ENCODE assay signal across 15 cellular contexts in the genomic region with DNA sequence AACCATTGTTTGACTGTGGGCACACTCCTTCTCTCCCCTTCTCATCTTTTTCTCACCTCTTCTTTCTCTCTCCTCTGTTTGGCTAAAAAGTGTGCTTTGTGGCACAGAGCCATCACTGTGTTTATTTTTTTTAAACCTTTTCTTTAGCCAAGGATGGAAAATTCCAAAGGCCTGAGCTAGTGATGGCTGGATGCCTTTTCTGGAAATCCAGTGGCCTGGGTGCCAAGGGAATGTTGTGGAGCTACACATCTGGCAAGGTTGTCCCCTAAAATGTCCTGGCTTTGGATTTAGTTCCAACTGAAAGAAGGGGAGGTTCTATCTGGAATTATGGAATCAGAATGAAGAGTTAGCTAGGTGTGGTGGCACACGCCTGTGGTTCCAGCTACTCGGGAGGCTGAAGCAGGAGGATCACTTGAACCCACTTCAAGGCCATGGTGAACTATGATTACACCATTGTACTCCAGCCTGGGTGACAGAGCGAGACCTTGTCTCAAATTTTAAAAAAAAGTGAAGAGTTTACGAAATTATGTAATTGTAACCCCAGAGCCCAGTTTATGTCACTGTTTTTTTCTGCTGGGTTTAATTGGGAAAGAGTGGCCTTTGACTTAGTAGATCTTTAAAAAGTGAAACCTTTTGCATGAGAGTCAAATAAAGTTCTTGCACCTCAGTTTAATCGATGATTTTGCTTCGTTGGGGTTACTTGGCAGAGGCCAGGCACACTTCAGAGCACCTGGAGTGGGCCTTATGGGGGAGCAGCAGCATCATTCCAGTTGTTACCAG. TPM values are rescaled to one million over a fixed set of nuclear protein-coding genes. Genes with fewer than 3 reads are reported as not detected.
A peak's percentile ranks its signal among the peaks of the same experiment; 100 is the strongest.
DNase-seq lines count a peak whose midpoint lies in the region; ATAC-seq and TF ChIP-seq lines count a peak whose summit lies in the region.
"Had no signal": no experiment of that assay in that cellular context is flagged by ENCODE, and none has a peak within 500 bp of the region (broad histone marks: within the 10 kb centered on the region; RNA-seq: fewer than 3 reads in every experiment).

No MANE protein-coding gene starts in this region.

- no peak for ATAC-seq in CD4-positive, CD25-positive, alpha-beta regulatory T cell (ENCODE audit: low read depth in 2 of 2)
- ATAC-seq in effector memory CD8-positive, alpha-beta T cell (replicated peaks) = no peak
- ATAC-seq: activated T-cell treated with anti-CD3 and anti-CD28 coated beads, Interleukin-2, amount 50 U/mL, for 72 hours; mucosa of descending colon had no signal

- DNase-seq in CD4-positive, CD25-positive, alpha-beta regulatory T cell = no peak
- DNase-seq in EL (peak; percentile 10), sigmoid colon (no peak), occipital lobe (lab: John Stamatoyannopoulos, UW) (no peak), hepatic stellate cell (ENCODE audit: low spot score) (no peak), NCI-H526 treated with DMSO at 0.1 percent for 48 hours (lab: John Stamatoyannopoulos, UW) (no peak)
- no peak for DNase-seq in effector memory CD8-positive, alpha-beta T cell
- DNase-seq: activated CD4-positive, alpha-beta T cell treated with anti-CD3 and anti-CD28 coated beads, Interleukin-2, amount 10 ng/mL, durations not matched to agents 24 days and 14 days; activated T-cell treated with anti-CD3 and anti-CD28 coated beads, Interleukin-2, amount 50 U/mL, for 72 hours; brain microvascular endothelial cell; Caco-2; mucosa of descending colon; RPMI8226; stimulated activated CD4-positive, alpha-beta T cell treated with anti-CD3 and anti-CD28 coated beads, Interleukin-12 subunit alpha, Interleukin-12 subunit beta, amount 100 ng/mL, for 4 hours; T-helper 2 cell had no signal

- H3K4me1 Mint-ChIP-seq in CD4-positive, CD25-positive, alpha-beta regulatory T cell = peaks cover 8 to 81% (median 41%) of the 10 kb centered on the region in 4 donors
- peaks cover 25 to 47% of the 10 kb centered on the region in 2 donors for H3K4me1 Mint-ChIP-seq in effector memory CD8-positive, alpha-beta T cell (ENCODE audit: low read depth in 2 of 2)

- intact Hi-C loops in sigmoid colon (cut with DNase I) = no loop called here

- H3K4me1 ChIP-seq in CD4-positive, CD25-positive, alpha-beta regulatory T cell (ENCODE audit: control insufficient read depth, insufficient read depth, low read length, poor library complexity, severe bottlenecking) = peaks cover 36% of the 10 kb centered on the region
- peaks cover 0 to 21% (median 15%) of the 10 kb centered on the region in 4 donors for H3K4me1 ChIP-seq in sigmoid colon
- H3K4me1 ChIP-seq: Caco-2 had no signal

- H3K27ac ChIP-seq in CD4-positive, CD25-positive, alpha-beta regulatory T cell (ENCODE audit: insufficient read depth, low read length, poor library complexity, severe bottlenecking) = peak overlapping the region; percentile 29
- H3K27ac ChIP-seq in sigmoid colon = peak overlapping the region; percentile 47 to 74 (median 66)
- H3K27ac ChIP-seq: brain microvascular endothelial cell had no signal

- H3K27ac Mint-ChIP-seq in CD4-positive, CD25-positive, alpha-beta regulatory T cell = peak overlapping the region; percentile 74 to 88 (median 84)
- peak overlapping the region; percentile 7 to 95 for H3K27ac Mint-ChIP-seq in effector memory CD8-positive, alpha-beta T cell
- H3K27ac Mint-ChIP-seq: activated CD4-positive, alpha-beta T cell treated with anti-CD3 and anti-CD28 coated beads, Interleukin-2, amount 10 ng/mL, durations not matched to agents 24 days and 14 days; activated T-cell treated with anti-CD3 and anti-CD28 coated beads, Interleukin-2, amount 50 U/mL, for 72 hours had no signal

- peak overlapping the region; percentile 7 for H3K4me3 ChIP-seq in CD4-positive, CD25-positive, alpha-beta regulatory T cell (ENCODE audit: low read depth, low read length)
- no peak overlapping the region for H3K4me3 ChIP-seq in sigmoid colon
- H3K4me3 ChIP-seq: mucosa of descending colon had no signal

- peaks cover 22% of the 10 kb centered on the region for H3K36me3 Mint-ChIP-seq in CD4-positive, CD25-positive, alpha-beta regulatory T cell
- peaks cover 12% of the 10 kb centered on the region for H3K36me3 Mint-ChIP-seq in effector memory CD8-positive, alpha-beta T cell (ENCODE audit: insufficient read depth)

- H3K9me3 Mint-ChIP-seq in CD4-positive, CD25-positive, alpha-beta regulatory T cell = no peaks in the 10 kb centered on the region
- no peaks in the 10 kb centered on the region for H3K9me3 Mint-ChIP-seq in effector memory CD8-positive, alpha-beta T cell

- TF ChIP-seq POLR2A in sigmoid colon (IDR thresholded peaks at IDR 0.05) = no peak

- peak overlapping the region in 2 of 4 donors; percentile 29 to 68 for H3K4me3 Mint-ChIP-seq in CD4-positive, CD25-positive, alpha-beta regulatory T cell
- H3K4me3 Mint-ChIP-seq in effector memory CD8-positive, alpha-beta T cell = peak overlapping the region in 1 of 2 donors; percentile 61
- H3K4me3 Mint-ChIP-seq: activated CD4-positive, alpha-beta T cell treated with anti-CD3 and anti-CD28 coated beads, Interleukin-2, amount 10 ng/mL, durations not matched to agents 24 days and 14 days; activated T-cell treated with anti-CD3 and anti-CD28 coated beads, Interleukin-2, amount 50 U/mL, for 72 hours had no signal

- H3K27me3 ChIP-seq in CD4-positive, CD25-positive, alpha-beta regulatory T cell (ENCODE audit: control insufficient read depth, insufficient read depth, low read length) = no peaks in the 10 kb centered on the region
- H3K27me3 ChIP-seq in sigmoid colon = no peaks in the 10 kb centered on the region
- H3K27me3 ChIP-seq: brain microvascular endothelial cell had no signal

- WGBS in sigmoid colon, 2 donors = 92 to 95% methylated on average over 6 of the region's 6 CpGs

- peaks cover 15% of the 10 kb centered on the region for H3K36me3 ChIP-seq in CD4-positive, CD25-positive, alpha-beta regulatory T cell (ENCODE audit: control insufficient read depth, insufficient read depth, low read length)
- no peaks in the 10 kb centered on the region for H3K36me3 ChIP-seq in sigmoid colon
- H3K36me3 ChIP-seq: brain microvascular endothelial cell had no signal

- no peaks in the 10 kb centered on the region for H3K27me3 Mint-ChIP-seq in CD4-positive, CD25-positive, alpha-beta regulatory T cell
- H3K27me3 Mint-ChIP-seq in effector memory CD8-positive, alpha-beta T cell = no peaks in the 10 kb centered on the region
- H3K27me3 Mint-ChIP-seq: activated CD4-positive, alpha-beta T cell treated with anti-CD3 and anti-CD28 coated beads, Interleukin-2, amount 10 ng/mL, durations not matched to agents 24 days and 14 days had no signal

- TF ChIP-seq CTCF in sigmoid colon (IDR thresholded peaks at IDR 0.05) = no peak

- TF ChIP-seq EP300 in sigmoid colon (IDR thresholded peaks at IDR 0.05) = no peak

- no peaks in the 10 kb centered on the region for H3K9me3 ChIP-seq in CD4-positive, CD25-positive, alpha-beta regulatory T cell (ENCODE audit: control insufficient read depth in 2 of 2, low read length in 2 of 2)
- H3K9me3 ChIP-seq in sigmoid colon = no peaks in the 10 kb centered on the region
- H3K9me3 ChIP-seq: Caco-2, mucosa of descending colon had no signal

RNA-seq across cellular contexts. Expression of gene DOCK11, which starts 17.7 kb away (rescaled TPM):
- 126 TPM for total RNA-seq in CD4-positive, CD25-positive, alpha-beta regulatory T cell
- 10 to 100 TPM; 26.5 to 36.4 (median 31.8) TPM for polyA plus RNA-seq in CD4-positive, CD25-positive, alpha-beta regulatory T cell
- 10 to 100 TPM; 40.7 to 54.6 (median 45.5) TPM for total RNA-seq in sigmoid colon
- polyA plus RNA-seq in sigmoid colon = 10 to 100 TPM in 1 of 3 donors, 1 to 10 TPM in 2; 3.2 to 14.4 (median 4.8) TPM
- 20.6 TPM for total RNA-seq in occipital lobe
